34 cellular contexts compared by ENCODE assay signal in the genomic region with DNA sequence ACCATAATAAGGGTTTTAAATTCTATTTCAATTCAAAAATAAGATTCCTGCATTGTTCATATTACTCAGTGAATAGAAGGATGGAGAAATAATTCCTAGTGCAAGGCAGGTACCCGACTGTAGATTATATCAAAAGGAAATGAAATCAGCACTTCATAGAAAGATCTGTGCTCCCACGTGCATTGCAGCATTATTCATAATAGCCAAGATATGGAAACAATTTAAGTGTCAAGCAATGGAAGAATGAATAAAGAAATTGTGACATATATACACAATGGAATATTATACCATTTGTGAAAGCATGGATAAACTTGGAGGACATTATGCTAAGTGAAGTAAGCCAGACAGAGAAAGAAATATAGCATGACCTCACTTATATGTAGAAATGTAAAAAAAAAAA.
"Had no signal": no experiment of that assay in that cellular context is flagged by ENCODE, and none has a peak within 500 bp of the region (broad histone marks: within the 10 kb centered on the region; RNA-seq: fewer than 3 reads in every experiment).

No MANE protein-coding gene starts in this region.

- H3K4me2 ChIP-seq: KMS-11 had no signal

- H3K9me3 ChIP-seq: MG63 had no signal

- H3K36me3 ChIP-seq: MG63 had no signal

- H3K4me3 ChIP-seq: MG63 had no signal

- H3K27me3 ChIP-seq: MG63 had no signal

- DNase-seq: Karpas-422, Kasumi-1, KG1, MG63, MM.1S, MV-4-11, NCI-H1048, NCI-H1092, NCI-H1092 treated with DMSO at 0.1 percent for 48 hours, NCI-H1105, NCI-H1105 treated with DMSO at 0.1 percent for 48 hours, NCI-H1417, NCI-H1417 treated with DMSO at 0.1 percent for 48 hours, NCI-H1436, NCI-H1436 treated with DMSO at 0.1 percent for 48 hours, NCI-H146, NCI-H1694, NCI-H1694 treated with DMSO at 0.1 percent for 48 hours, NCI-H187, NCI-H187 treated with DMSO at 0.1 percent for 48 hours, NCI-H1930, NCI-H2029, NCI-H2029 treated with DMSO at 0.1 percent for 48 hours, NCI-H2081, NCI-H2081 treated with DMSO at 0.1 percent for 48 hours, NCI-H2107, NCI-H2171, NCI-H2171 treated with DMSO at 0.1 percent for 48 hours, NCI-H2227 treated with DMSO at 0.1 percent for 48 hours, NCI-H345, NCI-H446, NCI-H446 treated with DMSO at 0.1 percent for 48 hours, NCI-H510A had no signal

- H3K27ac ChIP-seq: KMS-11 had no signal

- H3K9ac ChIP-seq: KMS-11 had no signal
